17 cellular contexts compared by ENCODE assay signal in the genomic region with DNA sequence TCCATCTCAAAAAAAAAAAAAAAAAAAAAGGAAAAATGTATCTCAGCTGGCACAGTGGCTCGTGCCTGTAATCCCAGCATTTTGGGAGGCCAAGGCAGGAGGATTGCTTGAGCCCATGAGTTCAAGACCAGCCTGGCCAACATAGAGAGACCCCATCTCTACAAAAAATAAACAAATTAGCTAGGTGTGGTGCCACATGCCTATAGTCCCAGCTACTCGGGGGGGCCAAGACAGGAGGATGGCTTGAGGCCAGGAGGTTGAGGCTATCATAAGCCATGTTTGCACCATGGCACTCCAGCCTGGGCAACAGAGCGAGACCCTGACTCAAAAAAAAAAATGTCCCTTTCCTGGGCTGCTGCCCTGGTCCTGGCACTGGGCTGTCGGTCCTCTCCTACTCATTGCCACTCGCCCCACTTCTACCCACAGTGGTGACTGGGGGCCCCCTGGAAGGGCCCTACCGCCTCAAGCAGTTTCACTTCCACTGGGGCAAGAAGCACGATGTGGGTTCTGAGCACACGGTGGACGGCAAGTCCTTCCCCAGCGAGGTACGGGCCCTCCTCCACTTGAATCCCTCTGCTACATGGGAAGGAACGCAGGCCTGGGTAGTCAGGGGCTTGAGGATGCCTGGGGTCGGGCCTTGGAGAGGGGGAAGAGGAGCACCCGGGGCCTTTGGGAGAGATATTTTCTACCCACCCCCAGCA. TPM values are rescaled to one million over a fixed set of nuclear protein-coding genes. Genes with fewer than 3 reads are reported as not detected.
"Had no signal": no experiment of that assay in that cellular context is flagged by ENCODE, and none has a peak within 500 bp of the region (broad histone marks: within the 10 kb centered on the region; RNA-seq: fewer than 3 reads in every experiment).

No MANE protein-coding gene starts in this region.

- H3K27ac ChIP-seq: adrenal gland, colonic mucosa, gastrocnemius medialis, left ventricle myocardium inferior, sigmoid colon, testis had no signal

- H3K4me3 Mint-ChIP-seq: activated CD8-positive, alpha-beta memory T cell treated with anti-CD3 and anti-CD28 coated beads, Interleukin-2, amount 10 ng/mL, durations not matched to agents 7 days and 5 days; nephron progenitor cell; stimulated activated naive CD8-positive, alpha-beta T cell treated with anti-CD3 and anti-CD28 coated beads, Interleukin-15, amount 100 ng/mL, for 72 hours had no signal

- H3K4me1 ChIP-seq: adrenal gland, colonic mucosa, gastrocnemius medialis, testis had no signal

- H3K4me3 ChIP-seq: adrenal gland, colonic mucosa, gastrocnemius medialis, left ventricle myocardium inferior, sigmoid colon, testis had no signal

- ATAC-seq: activated CD8-positive, alpha-beta memory T cell treated with anti-CD3 and anti-CD28 coated beads, Interleukin-2, amount 10 ng/mL, durations not matched to agents 7 days and 5 days; gastrocnemius medialis; stimulated activated naive CD8-positive, alpha-beta T cell treated with anti-CD3 and anti-CD28 coated beads, Interleukin-15, amount 100 ng/mL, for 72 hours had no signal

- H3K9me3 ChIP-seq: adrenal gland, colonic mucosa, gastrocnemius medialis, left ventricle myocardium inferior, sigmoid colon, testis had no signal

- DNase-seq: activated CD4-positive, alpha-beta T cell treated with anti-CD3 and anti-CD28 coated beads for 1 hour; activated CD4-positive, alpha-beta T cell treated with anti-CD3 and anti-CD28 coated beads, Interleukin-2, amount 50 U/mL, for 48 hours; activated CD8-positive, alpha-beta memory T cell treated with anti-CD3 and anti-CD28 coated beads, Interleukin-2, amount 10 ng/mL, durations not matched to agents 7 days and 5 days; activated naive CD4-positive, alpha-beta T cell treated with Interleukin-2 at 50 U/mL for 16 hours; adrenal gland; colonic mucosa; left ventricle myocardium inferior; mesenchymal stem cell; nephron progenitor cell; sigmoid colon; stimulated activated CD4-positive, alpha-beta T cell treated with anti-CD3 and anti-CD28 coated beads, Interleukin-12 subunit alpha, Interleukin-12 subunit beta, amount 100 ng/mL, for 4 hours; stimulated activated CD4-positive, alpha-beta T cell treated with anti-CD3 and anti-CD28 coated beads, Interleukin-2, amount 100 ng/mL, for 48 hours; stimulated activated naive CD8-positive, alpha-beta T cell treated with anti-CD3 and anti-CD28 coated beads, Interleukin-15, amount 100 ng/mL, for 72 hours; testis had no signal

- H3K27me3 ChIP-seq: testis had no signal

- H3K36me3 ChIP-seq: adrenal gland, colonic mucosa, gastrocnemius medialis, left ventricle myocardium inferior, sigmoid colon had no signal

- H3K27ac Mint-ChIP-seq: activated CD8-positive, alpha-beta memory T cell treated with anti-CD3 and anti-CD28 coated beads, Interleukin-2, amount 10 ng/mL, durations not matched to agents 7 days and 5 days; nephron progenitor cell; stimulated activated naive CD8-positive, alpha-beta T cell treated with anti-CD3 and anti-CD28 coated beads, Interleukin-15, amount 100 ng/mL, for 72 hours had no signal

- H3K9me3 Mint-ChIP-seq: nephron progenitor cell; stimulated activated naive CD8-positive, alpha-beta T cell treated with anti-CD3 and anti-CD28 coated beads, Interleukin-15, amount 100 ng/mL, for 72 hours had no signal

- H3K36me3 Mint-ChIP-seq: activated CD8-positive, alpha-beta memory T cell treated with anti-CD3 and anti-CD28 coated beads, Interleukin-2, amount 10 ng/mL, durations not matched to agents 7 days and 5 days had no signal

RNA-seq across cellular contexts. Expression of a gene that starts 6.1 kb away (rescaled TPM):
- polyA plus RNA-seq: adrenal gland, fibroblast of lung, keratinocyte had no signal

RNA-seq across cellular contexts. Expression of a gene that starts 48.9 kb away (rescaled TPM):
- polyA plus RNA-seq: adrenal gland, fibroblast of lung had no signal
